In genomic region chr3:58059349-58060321, GRCh38 we compare ENCODE assay signal across 1 cellular context.
A peak's percentile ranks its signal among the peaks of the same experiment; 100 is the strongest.
TF ChIP-seq lines count a peak whose summit lies in the region.

No MANE protein-coding gene starts in this region.

TF ChIP-seq in HEK293, 187 proteins besides CTCF, POLR2A, EP300 and RAD21 (continued from another document):
- TF ChIP-seq ZNF398 (tag by site-specific recombination; IDR thresholded peaks at IDR 0.05): peak; percentile 51
- 0 out of 2 replicates have a peak, but pooled peaks have one; percentile 18 for TF ChIP-seq ZNF10 (tag by site-specific recombination; IDR thresholded peaks at IDR 0.05)
- TF ChIP-seq ZNF670 (tag by site-specific recombination; IDR thresholded peaks at IDR 0.05; ENCODE audit: low read depth): no peak
- no peak for TF ChIP-seq ZFP3 (tag by site-specific recombination; IDR thresholded peaks at IDR 0.05; ENCODE audit: low read depth)
- peak; percentile 58; the same call in 1 of the 2 replicates for TF ChIP-seq ZNF600 (tag by site-specific recombination; IDR thresholded peaks at IDR 0.05)
- TF ChIP-seq ZNF423 (tag by site-specific recombination; IDR thresholded peaks at IDR 0.05): no peak
- TF ChIP-seq ZNF692 (tag by site-specific recombination; IDR thresholded peaks at IDR 0.05): 0 out of 2 replicates have a peak, but pooled peaks have one; percentile 36
- 0 out of 2 replicates have a peak, but pooled peaks have one; percentile 24 for TF ChIP-seq TRIM28 (IDR thresholded peaks at IDR 0.05; ENCODE audit: borderline replicate concordance, low read length)
- TF ChIP-seq REST (tag by site-specific recombination; IDR thresholded peaks at IDR 0.05): peak; percentile 50
- peak; percentile 81 for TF ChIP-seq ZEB2 (tag by site-specific recombination; IDR thresholded peaks at IDR 0.05)
- no peak for TF ChIP-seq ZNF223 (tag by site-specific recombination; IDR thresholded peaks at IDR 0.05)
- TF ChIP-seq ZNF510 (tag by site-specific recombination; IDR thresholded peaks at IDR 0.05; ENCODE audit: insufficient replicate concordance): no peak
- TF ChIP-seq ZNF274 (IDR thresholded peaks at IDR 0.05; ENCODE audit: low read length): no peak
- TF ChIP-seq ZNF274 (tag by site-specific recombination; IDR thresholded peaks at IDR 0.05; ENCODE audit: borderline replicate concordance): no peak
